19 cellular contexts compared by ENCODE assay signal in genomic region chr4:88605744-88606143, GRCh38. TPM values are rescaled to one million over a fixed set of nuclear protein-coding genes. Genes with fewer than 3 reads are reported as not detected.
DNase-seq lines count a peak whose midpoint lies in the region; ATAC-seq and TF ChIP-seq lines count a peak whose summit lies in the region.
"Had no signal": no experiment of that assay in that cellular context is flagged by ENCODE, and none has a peak within 500 bp of the region (broad histone marks: within the 10 kb centered on the region; RNA-seq: fewer than 3 reads in every experiment).

No MANE protein-coding gene starts in this region.

- H3K36me3 Mint-ChIP-seq in activated CD4-positive, alpha-beta T cell treated with anti-CD3 and anti-CD28 coated beads, Interleukin-2, amount 10 ng/mL, durations not matched to agents 7 days and 5 days (ENCODE audit: low read depth), result peaks cover 66% of the 10 kb centered on the region
- peaks cover 26 to 81% (median 68%) of the 10 kb centered on the region in 3 donors for H3K36me3 Mint-ChIP-seq in naive thymus-derived CD8-positive, alpha-beta T cell

- DNase-seq in activated CD4-positive, alpha-beta T cell treated with anti-CD3 and anti-CD28 coated beads, Interleukin-2, amount 10 ng/mL, durations not matched to agents 7 days and 5 days, result peak; percentile 14
- DNase-seq in activated CD4-positive, alpha-beta T cell treated with anti-CD3 and anti-CD28 coated beads, Interleukin-2, amount 50 U/mL, for 48 hours, result no peak
- DNase-seq in T-helper 9 cell (peak; percentile 9), erythroblast (lab: John Stamatoyannopoulos, UW) (no peak), GM19240 (ENCODE audit: insufficient read length, low spot score) (no peak), G401 (ENCODE audit: low spot score) (no peak)
- peak in 3 of 10 donors; percentile 22 to 29 (median 27) for DNase-seq in naive thymus-derived CD8-positive, alpha-beta T cell
- DNase-seq: activated CD8-positive, alpha-beta memory T cell treated with anti-CD3 and anti-CD28 coated beads, Interleukin-2, amount 10 ng/mL, durations not matched to agents 7 days and 5 days; activated gamma-delta T cell treated with Interleukin-2 at 50 U/mL for 16 hours; hippocampal formation; Kasumi-1; NCI-H1105; NCI-H2171; NCI-H82; stimulated activated CD4-positive, alpha-beta T cell treated with anti-CD3 and anti-CD28 coated beads, Interleukin-4, amount 100 ng/mL, for 4 hours; trophoblast cell had no signal

- no peak overlapping the region for H3K4me3 Mint-ChIP-seq in activated CD4-positive, alpha-beta T cell treated with anti-CD3 and anti-CD28 coated beads, Interleukin-2, amount 10 ng/mL, durations not matched to agents 7 days and 5 days
- peak overlapping the region in 9 of 10 donors; percentile 18 to 79 (median 56) for H3K4me3 Mint-ChIP-seq in naive thymus-derived CD8-positive, alpha-beta T cell
- H3K4me3 Mint-ChIP-seq: activated CD8-positive, alpha-beta memory T cell treated with anti-CD3 and anti-CD28 coated beads, Interleukin-2, amount 10 ng/mL, durations not matched to agents 7 days and 5 days; CD14-positive monocyte had no signal

- POLR2A ChIA-PET in activated CD4-positive, alpha-beta T cell treated with anti-CD3 and anti-CD28 coated beads, Interleukin-2, amount 10 ng/mL, durations not matched to agents 7 days and 5 days (lab: Charles Lee), result no interaction called here
- POLR2A ChIA-PET in naive thymus-derived CD8-positive, alpha-beta T cell (lab: Charles Lee), result interaction anchor here (0.5 to 1.8 kb wide), 3 partner anchors 8 to 12 kb away, joined by 3 to 7 read pairs (median 5); no protein-coding TSS in a partner anchor

- H3K27me3 Mint-ChIP-seq in activated CD4-positive, alpha-beta T cell treated with anti-CD3 and anti-CD28 coated beads, Interleukin-2, amount 10 ng/mL, durations not matched to agents 7 days and 5 days, result no peaks in the 10 kb centered on the region
- no peaks in the 10 kb centered on the region for H3K27me3 Mint-ChIP-seq in naive thymus-derived CD8-positive, alpha-beta T cell
- H3K27me3 Mint-ChIP-seq: activated CD8-positive, alpha-beta memory T cell treated with anti-CD3 and anti-CD28 coated beads, Interleukin-2, amount 10 ng/mL, durations not matched to agents 7 days and 5 days had no signal

- peak; percentile 51 for ATAC-seq in GM21447 (IDR thresholded peaks at IDR 0.05; ENCODE audit: unreplicated experiment)
- peak; percentile 57 to 81 for ATAC-seq in naive thymus-derived CD8-positive, alpha-beta T cell
- ATAC-seq: activated CD8-positive, alpha-beta memory T cell treated with anti-CD3 and anti-CD28 coated beads, Interleukin-2, amount 10 ng/mL, durations not matched to agents 7 days and 5 days; SK-N-SH treated with all-trans-retinoic acid at 6 μM for 48 hours had no signal

- CTCF ChIA-PET in activated CD4-positive, alpha-beta T cell treated with anti-CD3 and anti-CD28 coated beads, Interleukin-2, amount 10 ng/mL, durations not matched to agents 7 days and 5 days (lab: Charles Lee), result interaction anchor here (0.6 kb wide), 1 partner anchor 505 kb away, joined by 3 read pairs; no protein-coding TSS in a partner anchor

- H3K27ac Mint-ChIP-seq in activated CD4-positive, alpha-beta T cell treated with anti-CD3 and anti-CD28 coated beads, Interleukin-2, amount 10 ng/mL, durations not matched to agents 7 days and 5 days, result no peak overlapping the region
- peak overlapping the region in 7 of 10 donors; percentile 20 to 82 (median 63) for H3K27ac Mint-ChIP-seq in naive thymus-derived CD8-positive, alpha-beta T cell
- H3K27ac Mint-ChIP-seq: activated CD8-positive, alpha-beta memory T cell treated with anti-CD3 and anti-CD28 coated beads, Interleukin-2, amount 10 ng/mL, durations not matched to agents 7 days and 5 days had no signal

- TF ChIP-seq POLR2A in erythroblast (IDR thresholded peaks at IDR 0.05; ENCODE audit: low read length), result no peak

- in situ Hi-C loops in G401 (cut with HindIII; ENCODE audit: low sequenced_read_pairs), result no loop called here

- peaks cover 14% of the 10 kb centered on the region for H3K9me3 Mint-ChIP-seq in activated CD4-positive, alpha-beta T cell treated with anti-CD3 and anti-CD28 coated beads, Interleukin-2, amount 10 ng/mL, durations not matched to agents 7 days and 5 days
- H3K9me3 Mint-ChIP-seq in naive thymus-derived CD8-positive, alpha-beta T cell, result peaks cover 0 to 7% (median 0%) of the 10 kb centered on the region in 9 donors

- peaks cover 48% of the 10 kb centered on the region for H3K4me1 Mint-ChIP-seq in activated CD4-positive, alpha-beta T cell treated with anti-CD3 and anti-CD28 coated beads, Interleukin-2, amount 10 ng/mL, durations not matched to agents 7 days and 5 days
- peaks cover 39 to 70% (median 65%) of the 10 kb centered on the region in 4 donors for H3K4me1 Mint-ChIP-seq in naive thymus-derived CD8-positive, alpha-beta T cell

RNA-seq across cellular contexts. Expression of gene HERC3, which starts 13.5 kb away (rescaled TPM):
- total RNA-seq in activated CD4-positive, alpha-beta T cell treated with anti-CD3 and anti-CD28 coated beads, Interleukin-2, amount 10 ng/mL, durations not matched to agents 7 days and 5 days, result 10 to 100 TPM; 28.1 to 33.3 TPM
- 100 to 1,000 TPM in 1 of 2 experiments, 10 to 100 TPM in 1; 91.8 to 111 TPM for total RNA-seq in naive thymus-derived CD8-positive, alpha-beta T cell
- polyA plus RNA-seq in naive thymus-derived CD8-positive, alpha-beta T cell, result 10 to 100 TPM; 29.7 to 37.1 (median 33.6) TPM
- total RNA-seq in G401 (2014; rRNA removed; shearing (Covaris generic)), result 0.78 and 4.1 TPM in 2 replicates

Comparison
In these comparisons a context has a peak if more than half of its experiments do, and no peak if none do; other contexts are left out.
1. DNase-seq: peak in activated CD4-positive, alpha-beta T cell treated with anti-CD3 and anti-CD28 coated beads, Interleukin-2, amount 10 ng/mL, durations not matched to agents 7 days and 5 days (single experiment) and T-helper 9 cell (single experiment); none in activated CD4-positive, alpha-beta T cell treated with anti-CD3 and anti-CD28 coated beads, Interleukin-2, amount 50 U/mL, for 48 hours (0 of 2), erythroblast (0 of 2), GM19240 (single experiment) and G401 (single experiment).